In genomic region chr13:20118268-20119140, GRCh38 we compare ENCODE assay signal across 8 cellular contexts. TPM values are rescaled to one million over a fixed set of nuclear protein-coding genes. Genes with fewer than 3 reads are reported as not detected.
DNase-seq lines count a peak whose midpoint lies in the region; ATAC-seq lines count a peak whose summit lies in the region.

No MANE protein-coding gene starts in this region.

- peaks cover 19% of the 10 kb centered on the region for H3K4me1 Mint-ChIP-seq in central memory CD8-positive, alpha-beta T cell

- H3K4me3 Mint-ChIP-seq in central memory CD8-positive, alpha-beta T cell: peak overlapping the region; percentile 81

- H3K9me3 Mint-ChIP-seq in central memory CD8-positive, alpha-beta T cell: no peaks in the 10 kb centered on the region

- ATAC-seq in HG02642 (IDR thresholded peaks at IDR 0.05; ENCODE audit: poor library complexity, unreplicated experiment): peak; percentile 51
- peak; percentile 7 for ATAC-seq in central memory CD8-positive, alpha-beta T cell (replicated peaks; ENCODE audit: extremely low read depth, poor library complexity, severe bottlenecking)

- H3K27ac ChIP-seq in layer of hippocampus (ENCODE audit: low read depth, low read length): peak overlapping the region; percentile 84

- peaks cover 9% of the 10 kb centered on the region for H3K27me3 Mint-ChIP-seq in central memory CD8-positive, alpha-beta T cell

- peak overlapping the region; percentile 65 for H3K27ac Mint-ChIP-seq in central memory CD8-positive, alpha-beta T cell (ENCODE audit: low read depth)

- no peaks in the 10 kb centered on the region for H3K27me3 ChIP-seq in layer of hippocampus (ENCODE audit: control insufficient read depth, insufficient read depth, low read length)

- DNase-seq in ELR (ENCODE audit: low read depth) (peak; percentile 30), T-helper 22 cell (ENCODE audit: low read depth) (peak; percentile 35), NOMO-1 (lab: John Stamatoyannopoulos, UW; ENCODE audit: unreplicated experiment in 2 of 2) (no peak), SK-N-DZ (ENCODE audit: low spot score) (no peak)
- DNase-seq in central memory CD8-positive, alpha-beta T cell (ENCODE audit: low spot score in 2 of 2): no peak
- DNase-seq in stimulated activated CD4-positive, alpha-beta T cell treated with anti-CD3 and anti-CD28 coated beads, Interleukin-4, amount 100 ng/mL, for 4 hours: peak; percentile 36 to 46

- H3K36me3 Mint-ChIP-seq in central memory CD8-positive, alpha-beta T cell (ENCODE audit: insufficient read depth): peaks cover 6% of the 10 kb centered on the region

RNA-seq across cellular contexts. Expression of gene GJA3, which starts 42.3 kb away (rescaled TPM):
- polyA plus RNA-seq in SK-N-DZ (2014; cell fraction: cytosol; rRNA removed): not detected in 2 replicates
- not detected in 2 replicates for polyA plus RNA-seq in SK-N-DZ (2014; cell fraction: nucleus; rRNA removed)

Comparison
In these comparisons a context has a peak if more than half of its experiments do, and no peak if none do; other contexts are left out.
1. DNase-seq: peak in ELR (single experiment), T-helper 22 cell (single experiment) and stimulated activated CD4-positive, alpha-beta T cell treated with anti-CD3 and anti-CD28 coated beads, Interleukin-4, amount 100 ng/mL, for 4 hours (2 of 2); none in central memory CD8-positive, alpha-beta T cell (0 of 2), NOMO-1 (0 of 2) and SK-N-DZ (single experiment).